8 cellular contexts compared by ENCODE assay signal in the genomic region with DNA sequence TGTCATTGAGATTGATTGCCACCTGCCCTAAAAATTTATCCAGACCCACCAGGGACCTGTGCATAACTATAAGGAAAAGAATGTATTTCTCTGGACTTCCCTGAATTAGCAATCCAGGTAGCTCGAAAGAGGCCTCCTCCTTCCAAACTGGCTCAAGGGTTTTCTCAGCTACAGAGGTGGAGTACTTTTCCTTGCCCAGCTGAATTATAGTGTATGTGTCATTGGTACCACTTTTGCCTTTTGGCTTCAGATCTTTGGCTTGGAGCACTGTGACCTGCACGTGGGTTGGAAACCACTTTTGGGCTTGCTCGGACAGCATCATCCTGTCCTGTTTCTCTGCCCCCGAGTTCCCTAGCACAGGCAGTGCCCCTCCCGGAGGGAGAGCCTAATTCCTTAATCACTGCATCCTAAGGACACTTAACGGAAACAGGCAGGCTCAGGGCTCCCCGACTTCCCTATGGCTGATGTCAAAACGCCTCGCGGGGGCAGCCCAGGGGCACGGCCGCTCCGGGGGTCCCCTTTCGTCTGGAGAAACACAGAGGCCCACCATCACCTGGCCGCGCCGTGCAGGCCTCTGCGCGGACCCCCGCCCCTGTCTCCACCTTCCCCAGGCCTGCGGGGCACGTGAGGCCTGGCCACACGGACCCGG. TPM values are rescaled to one million over a fixed set of nuclear protein-coding genes. Genes with fewer than 3 reads are reported as not detected.
DNase-seq lines count a peak whose midpoint lies in the region; ATAC-seq and TF ChIP-seq lines count a peak whose summit lies in the region.

No MANE protein-coding gene starts in this region.

- H3K4me3 Mint-ChIP-seq in T-helper 17 cell, result peak overlapping the region; percentile 88

- TF ChIP-seq POLR2A in breast epithelium (IDR thresholded peaks at IDR 0.05), result no peak

- no peaks in the 10 kb centered on the region for H3K9me3 ChIP-seq in HUES6 (ENCODE audit: control insufficient read depth, insufficient read depth, low read depth, low read length)
- no peaks in the 10 kb centered on the region for H3K9me3 ChIP-seq in T-helper 17 cell (ENCODE audit: control insufficient read depth, low read length, poor library complexity, severe bottlenecking)
- no peaks in the 10 kb centered on the region for H3K9me3 ChIP-seq in breast epithelium
- no peaks in the 10 kb centered on the region for H3K9me3 ChIP-seq in iPS-20b (ENCODE audit: insufficient read depth, low read depth, low read length)
- no peaks in the 10 kb centered on the region for H3K9me3 ChIP-seq in skeletal muscle satellite cell (replicated peaks; ENCODE audit: low read length)

- H3K4me1 Mint-ChIP-seq in T-helper 17 cell, result peaks cover 18% of the 10 kb centered on the region

- peak overlapping the region; percentile 78 for H3K27ac ChIP-seq in HUES6 (ENCODE audit: low read depth, low read length)
- H3K27ac ChIP-seq in breast epithelium, result peak overlapping the region; percentile 89 to 94
- peak overlapping the region; percentile 7 for H3K27ac ChIP-seq in iPS-20b (ENCODE audit: low read length)

- no peaks in the 10 kb centered on the region for H3K36me3 ChIP-seq in HUES6 (ENCODE audit: control insufficient read depth, insufficient read depth, low read length)
- no peaks in the 10 kb centered on the region for H3K36me3 ChIP-seq in breast epithelium
- H3K36me3 ChIP-seq in iPS-20b (ENCODE audit: insufficient read depth, low read depth, low read length), result no peaks in the 10 kb centered on the region
- H3K36me3 ChIP-seq in skeletal muscle satellite cell (ENCODE audit: insufficient read depth, low read length), result no peaks in the 10 kb centered on the region

- H3K4me1 ChIP-seq in HUES6 (ENCODE audit: control insufficient read depth, insufficient read depth, low read length) (peaks cover 9% of the 10 kb centered on the region), breast epithelium (no peaks in the 10 kb centered on the region), iPS-20b (ENCODE audit: insufficient read depth, low read length) (peaks cover 22% of the 10 kb centered on the region), skeletal muscle satellite cell (ENCODE audit: control insufficient read depth, insufficient read depth, low read length) (peaks cover 33% of the 10 kb centered on the region)

- ATAC-seq in GM21526 (IDR thresholded peaks at IDR 0.05; ENCODE audit: low FRiP score, unreplicated experiment), result peak; percentile 21
- ATAC-seq in T-helper 17 cell, result peak; percentile 10
- no peak for ATAC-seq in HG02763 (IDR thresholded peaks at IDR 0.05; ENCODE audit: unreplicated experiment)

- TF ChIP-seq CTCF in breast epithelium (IDR thresholded peaks at IDR 0.05), result no peak

- H3K9ac ChIP-seq in HUES6 (ENCODE audit: low read length) (peak overlapping the region; percentile 95), iPS-20b (ENCODE audit: low read depth, low read length) (peak overlapping the region; percentile 66; the same call in 1 of the 2 replicates), skeletal muscle satellite cell (ENCODE audit: low read depth, low read length) (peak overlapping the region; percentile 93)

- H3K27me3 Mint-ChIP-seq in T-helper 17 cell, result no peaks in the 10 kb centered on the region

- intact Hi-C loops in breast epithelium (cut with DNase I; ENCODE audit: low total_unique reads), result loop anchor here (5.0 kb wide), 1 partner anchor 1419 kb away; no protein-coding TSS in a partner anchor

- peak overlapping the region; percentile 89 for H3K4me2 ChIP-seq in skeletal muscle satellite cell (ENCODE audit: low read length)

- no peaks in the 10 kb centered on the region for H3K36me3 Mint-ChIP-seq in T-helper 17 cell (ENCODE audit: low read depth)

- H3K27me3 ChIP-seq in HUES6 (ENCODE audit: control insufficient read depth, insufficient read depth, low read length) (no peaks in the 10 kb centered on the region), breast epithelium (no peaks in the 10 kb centered on the region), iPS-20b (ENCODE audit: insufficient read depth, low read length) (no peaks in the 10 kb centered on the region), skeletal muscle satellite cell (ENCODE audit: control insufficient read depth, insufficient read depth, low read length) (no peaks in the 10 kb centered on the region)

- DNase-seq in DMS153 (lab: John Stamatoyannopoulos, UW) (peak; percentile 3), T-helper 17 cell (peak in 2 of 3 donors; percentile 6 to 14), breast epithelium (ENCODE audit: low spot score in 2 of 2) (peak; percentile 31 to 51)

- peak overlapping the region; percentile 92 for H3K27ac Mint-ChIP-seq in T-helper 17 cell

- H3K4me3 ChIP-seq in HUES6 (ENCODE audit: low read depth, low read length) (peak overlapping the region; percentile 87), breast epithelium (peak overlapping the region; percentile 90 to 92 (median 92)), iPS-20b (ENCODE audit: low read length) (peak overlapping the region; percentile 74), skeletal muscle satellite cell (ENCODE audit: low read length) (peak overlapping the region; percentile 90)

RNA-seq across cellular contexts. Expression of a gene that starts 0.8 kb away (rescaled TPM):
- 10 to 100 TPM; 19.5 to 29.5 TPM for total RNA-seq in T-helper 17 cell
- 10 to 100 TPM; 26.5 to 36.4 (median 26.7) TPM for total RNA-seq in breast epithelium
- total RNA-seq in skeletal muscle satellite cell (2012; rRNA removed), result 18.8 and 20.8 TPM in 2 replicates

Comparison
In these comparisons a context has a peak if more than half of its experiments do, and no peak if none do; other contexts are left out.
1. H3K27ac ChIP-seq: peak in every context shown above with its lines; median percentile 92 in breast epithelium; 78 in HUES6; 7 in iPS-20b.